Comparison of ENCODE assay signal across 8 cellular contexts in the genomic region with DNA sequence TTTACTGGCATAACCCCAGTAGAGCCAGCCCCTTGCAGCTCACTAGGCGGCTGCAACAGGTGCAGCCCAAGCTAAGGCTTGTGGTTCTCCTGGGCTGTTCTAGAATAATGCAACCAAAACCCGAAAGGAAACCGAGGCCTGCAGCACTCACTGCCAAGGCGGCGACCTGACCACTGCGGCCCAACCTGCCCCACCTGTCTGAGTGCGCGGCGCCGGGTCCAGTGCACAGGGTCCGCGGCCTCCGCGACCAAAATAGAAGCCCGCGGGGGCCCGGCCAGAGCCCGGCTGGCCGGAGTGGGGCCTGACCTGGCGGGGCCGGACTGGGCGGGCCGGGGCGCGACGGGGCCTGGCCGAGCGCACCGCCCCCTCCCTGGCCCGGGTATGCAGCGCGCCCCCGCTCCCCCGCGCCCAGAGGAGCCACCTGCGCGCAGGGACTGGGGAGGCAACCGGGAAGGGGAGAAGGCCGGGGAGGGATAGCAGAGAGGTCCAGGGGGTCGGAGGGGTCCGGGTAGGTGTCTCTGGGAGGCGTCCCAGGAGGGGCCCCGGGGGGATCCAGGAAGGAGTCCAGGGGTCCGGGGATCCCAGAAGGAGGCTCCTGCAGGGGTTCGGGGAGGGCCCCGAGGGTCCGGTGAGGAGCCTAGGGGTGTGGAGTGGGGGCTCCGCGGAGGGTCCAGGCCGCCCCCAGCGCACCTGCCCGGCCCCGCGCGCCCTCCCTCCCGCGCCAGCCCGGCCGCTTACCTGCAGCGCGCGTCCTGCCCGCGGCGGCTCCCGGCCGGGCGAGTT. TPM values are rescaled to one million over a fixed set of nuclear protein-coding genes. Genes with fewer than 3 reads are reported as not detected.
A peak's percentile ranks its signal among the peaks of the same experiment; 100 is the strongest.
DNase-seq lines count a peak whose midpoint lies in the region; ATAC-seq and FAIRE-seq lines count a peak whose summit lies in the region.

No MANE protein-coding gene starts in this region.

- peak; percentile 40 for ATAC-seq in HG03460 (IDR thresholded peaks at IDR 0.05; ENCODE audit: unreplicated experiment)
- ATAC-seq in activated naive CD8-positive, alpha-beta T cell treated with anti-CD3 and anti-CD28 coated beads, Interleukin-2, amount 50 U/mL, for 24 hours: no peak

- H3K27ac Mint-ChIP-seq in activated naive CD8-positive, alpha-beta T cell treated with anti-CD3 and anti-CD28 coated beads, Interleukin-2, amount 50 U/mL, for 24 hours: peak overlapping the region; percentile 93

- FAIRE-seq in small intestine (lab: Jason Lieb, UNC): no peak

- H3K27me3 Mint-ChIP-seq in activated naive CD8-positive, alpha-beta T cell treated with anti-CD3 and anti-CD28 coated beads, Interleukin-2, amount 50 U/mL, for 24 hours: no peaks in the 10 kb centered on the region

- no peaks in the 10 kb centered on the region for H3K9me3 ChIP-seq in iPS DF 6.9 (ENCODE audit: control insufficient read depth, insufficient read depth, low read length)
- no peaks in the 10 kb centered on the region for H3K9me3 ChIP-seq in small intestine (ENCODE audit: control insufficient read depth, low read depth)

- H3K27me3 ChIP-seq in iPS DF 6.9 (ENCODE audit: control insufficient read depth, insufficient read depth, low read length): no peaks in the 10 kb centered on the region
- H3K27me3 ChIP-seq in small intestine (ENCODE audit: control insufficient read depth in 2 of 2, insufficient read depth in 2 of 2, low read length in 2 of 2): no peaks in the 10 kb centered on the region

- peaks cover 22% of the 10 kb centered on the region for H3K4me1 ChIP-seq in iPS DF 6.9 (ENCODE audit: control insufficient read depth, insufficient read depth, low read length)
- peaks cover 2 to 6% of the 10 kb centered on the region in 2 donors for H3K4me1 ChIP-seq in small intestine (ENCODE audit: control insufficient read depth in 2 of 2, insufficient read depth in 1 of 2, low read depth in 1 of 2, low read length in 1 of 2)

- H3K4me1 Mint-ChIP-seq in activated naive CD8-positive, alpha-beta T cell treated with anti-CD3 and anti-CD28 coated beads, Interleukin-2, amount 50 U/mL, for 24 hours: peaks cover 79% of the 10 kb centered on the region

- DNase-seq in activated CD4-positive, alpha-beta T cell treated with anti-CD3 and anti-CD28 coated beads, Interleukin-2, amount 50 U/mL, for 1 hour: peak; percentile 38
- no peak for DNase-seq in activated CD4-positive, alpha-beta T cell treated with anti-CD3 and anti-CD28 coated beads for 4 hours
- peak; percentile 21 for DNase-seq in activated naive CD8-positive, alpha-beta T cell treated with anti-CD3 and anti-CD28 coated beads, Interleukin-2, amount 50 U/mL, for 24 hours
- DNase-seq in iPS DF 6.9 (ENCODE audit: low read depth, low spot score) (no peak), small intestine (peak; percentile 39), NCI-H1048 (lab: John Stamatoyannopoulos, UW) (no peak), NCI-H2029 treated with DMSO at 0.1 percent for 48 hours (lab: John Stamatoyannopoulos, UW) (no peak)

- H3K9me3 Mint-ChIP-seq in activated naive CD8-positive, alpha-beta T cell treated with anti-CD3 and anti-CD28 coated beads, Interleukin-2, amount 50 U/mL, for 24 hours: no peaks in the 10 kb centered on the region

- no CpG with 5 or more reads among the region's 68 CpGs for WGBS in iPS DF 6.9 (ENCODE audit: insufficient coverage, insufficient read length)
- 0 to 1% (median 0%) methylated on average over 42 to 68 of the region's 68 CpGs for WGBS in small intestine, 3 donors

- H3K36me3 ChIP-seq in iPS DF 6.9 (ENCODE audit: control insufficient read depth, insufficient read depth, low read length): no peaks in the 10 kb centered on the region
- no peaks in the 10 kb centered on the region for H3K36me3 ChIP-seq in small intestine (ENCODE audit: control insufficient read depth in 2 of 2, insufficient read depth in 2 of 2, low read length in 2 of 2)

- H3K36me3 Mint-ChIP-seq in activated naive CD8-positive, alpha-beta T cell treated with anti-CD3 and anti-CD28 coated beads, Interleukin-2, amount 50 U/mL, for 24 hours (ENCODE audit: low read depth): peaks cover 18% of the 10 kb centered on the region

- peak overlapping the region; percentile 96 for H3K4me3 Mint-ChIP-seq in activated naive CD8-positive, alpha-beta T cell treated with anti-CD3 and anti-CD28 coated beads, Interleukin-2, amount 50 U/mL, for 24 hours

- no peak overlapping the region for H3K27ac ChIP-seq in iPS DF 6.9 (ENCODE audit: low read length)
- peak overlapping the region; percentile 65 to 77 for H3K27ac ChIP-seq in small intestine (ENCODE audit: low read depth in 1 of 2, low read length in 1 of 2)

- H3K4me3 ChIP-seq in iPS DF 6.9 (ENCODE audit: low read length): peak overlapping the region; percentile 64
- H3K4me3 ChIP-seq in small intestine (ENCODE audit: low read depth in 1 of 2, low read length in 2 of 2): peak overlapping the region; percentile 78 to 88

RNA-seq across cellular contexts. Expression of a gene that starts 0.5 kb away (rescaled TPM):
- 1 to 10 TPM in 2 of 3 donors, under 1 TPM in 1; 0.67 to 8.8 (median 4.6) TPM for polyA plus RNA-seq in small intestine

Comparison
In these comparisons a context has a peak if more than half of its experiments do, and no peak if none do; other contexts are left out.
1. DNase-seq: peak in activated CD4-positive, alpha-beta T cell treated with anti-CD3 and anti-CD28 coated beads, Interleukin-2, amount 50 U/mL, for 1 hour (single experiment), activated naive CD8-positive, alpha-beta T cell treated with anti-CD3 and anti-CD28 coated beads, Interleukin-2, amount 50 U/mL, for 24 hours (single experiment) and small intestine (single experiment); none in activated CD4-positive, alpha-beta T cell treated with anti-CD3 and anti-CD28 coated beads for 4 hours (0 of 2), iPS DF 6.9 (single experiment), NCI-H1048 (single experiment) and NCI-H2029 treated with DMSO at 0.1 percent for 48 hours (single experiment).